11 cellular contexts compared by ENCODE assay signal in genomic region chr1:241532864-241533263, GRCh38. TPM values are rescaled to one million over a fixed set of nuclear protein-coding genes. Genes with fewer than 3 reads are reported as not detected.
DNase-seq lines count a peak whose midpoint lies in the region; ATAC-seq, FAIRE-seq and TF ChIP-seq lines count a peak whose summit lies in the region.
"Had no signal": no experiment of that assay in that cellular context is flagged by ENCODE, and none has a peak within 500 bp of the region (broad histone marks: within the 10 kb centered on the region; RNA-seq: fewer than 3 reads in every experiment).

No MANE protein-coding gene starts in this region.

- no peak overlapping the region for H2BK20ac ChIP-seq in H1 (ENCODE audit: low read length)

- H4K20me1 ChIP-seq in DOHH2 (ENCODE audit: control insufficient read depth, insufficient read depth, low read depth, low read length) (no peaks in the 10 kb centered on the region), H1 (replicated peaks in 1 of 2; ENCODE audit: control insufficient read depth in 1 of 2, insufficient read depth in 2 of 2, low read length in 2 of 2) (no peaks in the 10 kb centered on the region)

- no peak overlapping the region for H3K14ac ChIP-seq in H1 (ENCODE audit: insufficient read length)

- H3K9me3 ChIP-seq in DOHH2 (ENCODE audit: control insufficient read depth, insufficient read depth, low read length) (peaks cover 4% of the 10 kb centered on the region; the same call in 1 of the 2 replicates), H1 (ENCODE audit: insufficient read depth in 2 of 2, low read depth in 1 of 2, low read length in 1 of 2) (no peaks in the 10 kb centered on the region), heart left ventricle (no peaks in the 10 kb centered on the region)

- DNase-seq in H1 (ENCODE audit: low read depth in 1 of 2, low spot score in 2 of 2) (no peak), heart left ventricle (no peak), MV-4-11 (lab: John Stamatoyannopoulos, UW) (no peak), Kasumi-1 (lab: John Stamatoyannopoulos, UW) (no peak)
- no peak for DNase-seq in stimulated activated CD4-positive, alpha-beta T cell treated with anti-CD3 and anti-CD28 coated beads, Interleukin-12 subunit alpha, Interleukin-12 subunit beta, amount 100 ng/mL, for 4 hours
- DNase-seq: NCI-H1092 treated with DMSO at 0.1 percent for 48 hours had no signal

- TF ChIP-seq CTCF in DOHH2 (IDR thresholded peaks at IDR 0.05; ENCODE audit: low read depth, low read length, poor library complexity, severe bottlenecking) (no peak), H1 (IDR thresholded peaks at IDR 0.05; ENCODE audit: control extremely low read depth in 1 of 3, insufficient read depth in 1 of 3, low read depth in 1 of 3, low read length in 3 of 3) (no peak), heart left ventricle (IDR thresholded peaks at IDR 0.05) (no peak)

- peaks cover 57% of the 10 kb centered on the region for H3K4me1 ChIP-seq in DOHH2 (ENCODE audit: control insufficient read depth, low read length)
- no peaks in the 10 kb centered on the region for H3K4me1 ChIP-seq in H1 (replicated peaks in 1 of 4; ENCODE audit: control insufficient read depth in 3 of 4, insufficient read depth in 4 of 4, low read length in 3 of 4)
- peaks cover 0 to 7% (median 0%) of the 10 kb centered on the region in 12 donors for H3K4me1 ChIP-seq in heart left ventricle

- intact Hi-C loops in heart left ventricle (cut with DNase I), result loop anchor here (2.0 to 10.0 kb wide), 9 partner anchors 82 to 462 kb away; partner anchors contain the start of genes EXO1 (in 2 of the 10) and MAP1LC3C (in 2 of the 10)

- no peaks in the 10 kb centered on the region for H3K27me3 ChIP-seq in DOHH2 (ENCODE audit: control insufficient read depth, low read length)
- no peaks in the 10 kb centered on the region for H3K27me3 ChIP-seq in H1 (replicated peaks in 1 of 4; ENCODE audit: control insufficient read depth in 3 of 4, extremely low read depth in 1 of 4, insufficient read depth in 3 of 4, low read length in 3 of 4)
- H3K27me3 ChIP-seq in heart left ventricle, result peaks cover 0 to 18% (median 0%) of the 10 kb centered on the region in 9 donors

- CTCF ChIA-PET in H1 (lab: Charles Lee; ENCODE audit: partially characterized antibody), result interaction anchor here (0.7 to 1.2 kb wide), 2 partner anchors 12 to 78 kb away, joined by 3 to 7 read pairs; no protein-coding TSS in a partner anchor

- no peak overlapping the region for H2AFZ ChIP-seq in H1 (ENCODE audit: low read length)

- H3K4me2 ChIP-seq in DOHH2 (ENCODE audit: low read length) (peak overlapping the region; percentile 95), H1 (ENCODE audit: insufficient read depth in 1 of 2, low read depth in 2 of 2, low read length in 2 of 2) (no peak overlapping the region)

- H2BK5ac ChIP-seq in H1 (ENCODE audit: low read depth, low read length), result no peak overlapping the region

- no peak for TF ChIP-seq POLR2A in H1 (IDR thresholded peaks at IDR 0.05; ENCODE audit: control extremely low read depth in 1 of 2, low read depth in 2 of 2, low read length in 2 of 2)
- no peak for TF ChIP-seq POLR2A in heart left ventricle (IDR thresholded peaks at IDR 0.05)

- H3K4ac ChIP-seq in H1 (replicated peaks; ENCODE audit: insufficient read length, low read depth, low read length), result no peak overlapping the region

- WGBS in H1 (ENCODE audit: extremely low coverage in 1 of 2, insufficient coverage in 1 of 2, insufficient read length in 1 of 2, insufficient replicate concordance in 2 of 2, low coverage in 1 of 2, low lambda C conversion rate in 2 of 2, missing lambda C conversion rate in 1 of 2), 2 experiments, result 90% methylated on average over 7 of the region's 7 CpGs; no CpG with 5 or more reads in 1 of the 2 experiments
- WGBS in heart left ventricle, 4 donors, result 87 to 92% (median 89%) methylated on average over 7 of the region's 7 CpGs

- H4K5ac ChIP-seq in H1 (ENCODE audit: insufficient read length, low read depth, low read length), result no peak overlapping the region

- no peak overlapping the region for H3K18ac ChIP-seq in H1 (ENCODE audit: extremely low read depth, low read length)

- no peak overlapping the region for H2BK120ac ChIP-seq in H1 (replicated peaks; ENCODE audit: low read depth, low read length)

- peaks cover 39% of the 10 kb centered on the region for H3K79me2 ChIP-seq in DOHH2 (ENCODE audit: control insufficient read depth, low read length)
- no peaks in the 10 kb centered on the region for H3K79me2 ChIP-seq in H1 (ENCODE audit: control insufficient read depth in 1 of 2, insufficient read depth in 2 of 2, low read length in 2 of 2)

- no peak overlapping the region for H2BK12ac ChIP-seq in H1 (ENCODE audit: low read depth, low read length)

- H3K27ac ChIP-seq in DOHH2 (ENCODE audit: low read depth, low read length), result peak overlapping the region; percentile 98
- H3K27ac ChIP-seq in H1 (ENCODE audit: low read depth, low read length), result no peak overlapping the region
- H3K27ac ChIP-seq in heart left ventricle, result peak overlapping the region in 1 of 12 donors; percentile 89

- H4K8ac ChIP-seq in H1 (ENCODE audit: extremely low read depth, insufficient read depth, low read length), result peak overlapping the region; percentile 68; the same call in 1 of the 2 replicates

- H3F3A ChIP-seq in DOHH2 (ENCODE audit: control insufficient read depth, insufficient read depth), result peaks cover 30% of the 10 kb centered on the region

- no peak for FAIRE-seq in H1 (lab: Jason Lieb, UNC)
- FAIRE-seq: endometrium had no signal

- peak; percentile 51 for ATAC-seq in GM19372 (IDR thresholded peaks at IDR 0.05; ENCODE audit: low read depth, unreplicated experiment)
- peak; percentile 49 for ATAC-seq in HG03066 (IDR thresholded peaks at IDR 0.05; ENCODE audit: low read depth, unreplicated experiment)
- ATAC-seq in heart left ventricle, result no peak

- H3K23ac ChIP-seq in H1 (ENCODE audit: insufficient read length), result no peak overlapping the region

- TF ChIP-seq EP300 in H1 (IDR thresholded peaks at IDR 0.05; ENCODE audit: borderline replicate concordance in 1 of 2, low read depth in 2 of 2, low read length in 2 of 2), result no peak

- no peak overlapping the region for H4K91ac ChIP-seq in H1 (replicated peaks; ENCODE audit: insufficient read length, low read length)

- no peaks in the 10 kb centered on the region for H3K23me2 ChIP-seq in H1 (ENCODE audit: low read depth, low read length)

- H3K36me3 ChIP-seq in DOHH2 (ENCODE audit: control insufficient read depth, low read length) (peaks cover 31% of the 10 kb centered on the region), H1 (ENCODE audit: control insufficient read depth in 2 of 4, insufficient read depth in 4 of 4, low read length in 3 of 4) (no peaks in the 10 kb centered on the region), heart left ventricle (no peaks in the 10 kb centered on the region)

- H3K56ac ChIP-seq in H1 (replicated peaks; ENCODE audit: insufficient read length, low read depth, low read length), result no peak overlapping the region

- H3K9me2 ChIP-seq in DOHH2 (replicated peaks; ENCODE audit: control insufficient read depth, low read length), result no peaks in the 10 kb centered on the region

- TF ChIP-seq RAD21 in H1 (IDR thresholded peaks at IDR 0.05 in 1 of 2, conservative IDR thresholded peaks at IDR 0.05 in 1 of 2; ENCODE audit: low read depth in 2 of 2, low read length in 2 of 2), result no peak

- H3K4me3 ChIP-seq in DOHH2 (ENCODE audit: low read length) (peak overlapping the region; percentile 87), H1 (ENCODE audit: extremely low read depth in 1 of 4, insufficient read depth in 2 of 4, low read depth in 3 of 4, low read length in 4 of 4) (no peak overlapping the region), heart left ventricle (peak overlapping the region in 2 of 12 donors; percentile 59 to 60)

- H2BK15ac ChIP-seq in H1 (ENCODE audit: low read length), result no peak overlapping the region

- no peak overlapping the region for H3K9ac ChIP-seq in H1 (replicated peaks in 1 of 4; ENCODE audit: extremely low read depth in 1 of 4, low read depth in 3 of 4, low read length in 3 of 4)

- no peak overlapping the region for H2AK5ac ChIP-seq in H1 (ENCODE audit: low read depth, low read length)

- POLR2A ChIA-PET in H1 (lab: Charles Lee; ENCODE audit: partially characterized antibody), result no interaction called here

- no peaks in the 10 kb centered on the region for H3K79me1 ChIP-seq in H1 (ENCODE audit: low read depth, low read length)

TF ChIP-seq in H1, 55 proteins besides CTCF, POLR2A, EP300 and RAD21 (continues in another document):
- TF ChIP-seq BRCA1 (IDR thresholded peaks at IDR 0.05; ENCODE audit: low read depth, low read length) (no peak), TAF1 (IDR thresholded peaks at IDR 0.05; ENCODE audit: low read depth, low read length) (no peak), SUZ12 (IDR thresholded peaks at IDR 0.05; ENCODE audit: low read length) (no peak), RBBP5 (IDR thresholded peaks at IDR 0.05; ENCODE audit: borderline replicate concordance, low read depth, low read length) (no peak), HDAC2 (IDR thresholded peaks at IDR 0.05; ENCODE audit: borderline replicate concordance in 1 of 2, low read depth in 2 of 2, low read length in 2 of 2) (no peak)

RNA-seq across cellular contexts. Expression of gene KMO, which starts 0.7 kb away (rescaled TPM):
- total RNA-seq in H1 (2021; fragmentation: NEBNext Ultra II Directional; extraction: Animal tissue kit (Norgen Biotek cat#: 25700)), result not detected in 2 replicates
- polyA plus RNA-seq in H1 (2011; rRNA removed) (not detected in 2 replicates), heart left ventricle (under 1 TPM; 0.11 to 0.15 TPM)
- not detected for polyA plus RNA-seq in H1 (2011; cell fraction: cytosol; rRNA removed)
- polyA plus RNA-seq in H1 (2011; cell fraction: nucleus; rRNA removed), result not detected
- polyA plus RNA-seq in H1 (2012, experiment 1 of 2), result 0.04 TPM in 1 of 4 replicates, not detected in the others
- not detected for polyA plus RNA-seq in H1 (2012, experiment 2 of 2)
- polyA plus RNA-seq in H1 (2013, experiment 1 of 2), result not detected
- polyA plus RNA-seq in H1 (2013, experiment 2 of 2), result not detected
- not detected in 2 replicates for polyA minus RNA-seq in H1 (2011; rRNA and poly(A)+ RNA removed)
- polyA minus RNA-seq in H1 (2011; cell fraction: cytosol; rRNA and poly(A)+ RNA removed), result not detected
- polyA minus RNA-seq in H1 (2011; cell fraction: nucleus; rRNA and poly(A)+ RNA removed), result not detected
- 1 to 10 TPM in 2 of 9 donors, under 1 TPM in 4, not detected in 3; 0.07 to 3.9 (median 0.18) TPM for total RNA-seq in heart left ventricle
- total RNA-seq: neural crest cell had no signal

RNA-seq across cellular contexts. Expression of gene FH, which starts 13.3 kb away (rescaled TPM):
- total RNA-seq in H1 (2021; fragmentation: NEBNext Ultra II Directional; extraction: Animal tissue kit (Norgen Biotek cat#: 25700)), result 80.5 and 81.9 TPM in 2 replicates
- 28.1 and 45.0 TPM in 2 replicates for polyA plus RNA-seq in H1 (2011; rRNA removed)
- 50.3 TPM for polyA plus RNA-seq in H1 (2011; cell fraction: cytosol; rRNA removed)
- polyA plus RNA-seq in H1 (2011; cell fraction: nucleus; rRNA removed), result 29.3 TPM
- 77.7 to 99.0 TPM (median 80.9 TPM) in 4 replicates for polyA plus RNA-seq in H1 (2012, experiment 1 of 2)
- 23.2 TPM for polyA plus RNA-seq in H1 (2012, experiment 2 of 2)
- 55.0 TPM for polyA plus RNA-seq in H1 (2013, experiment 1 of 2)
- 53.9 TPM for polyA plus RNA-seq in H1 (2013, experiment 2 of 2)
- 42.8 and 61.8 TPM in 2 replicates for polyA minus RNA-seq in H1 (2011; rRNA and poly(A)+ RNA removed)
- polyA minus RNA-seq in H1 (2011; cell fraction: cytosol; rRNA and poly(A)+ RNA removed), result 29.6 TPM
- polyA minus RNA-seq in H1 (2011; cell fraction: nucleus; rRNA and poly(A)+ RNA removed), result 33.5 TPM
- total RNA-seq in heart left ventricle, result 100 to 1,000 TPM; 153 to 279 (median 209) TPM
- 100 to 1,000 TPM; 168 to 246 TPM for polyA plus RNA-seq in heart left ventricle

Comparison
In these comparisons a context has a peak if more than half of its experiments do, and no peak if none do; other contexts are left out.
1. ATAC-seq: peak in GM19372 (single experiment) and HG03066 (single experiment); none in heart left ventricle (0 of 4).